In the genomic region with DNA sequence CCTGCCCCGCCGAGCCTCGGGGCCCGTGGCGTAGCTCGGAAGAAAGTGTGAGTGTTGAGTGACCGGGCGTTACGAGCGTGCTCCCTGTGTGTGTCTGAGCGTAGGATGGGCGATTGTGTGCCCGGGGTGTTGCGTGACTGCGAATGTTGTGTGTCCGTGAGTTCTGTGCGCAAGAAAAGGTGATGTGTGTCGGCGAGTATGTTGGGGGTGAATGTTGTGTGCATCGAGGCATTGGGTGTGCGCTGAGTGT, we compare ENCODE assay signal across 8 cellular contexts. TPM values are rescaled to one million over a fixed set of nuclear protein-coding genes. Genes with fewer than 3 reads are reported as not detected.
DNase-seq lines count a peak whose midpoint lies in the region; FAIRE-seq and TF ChIP-seq lines count a peak whose summit lies in the region.
"Had no signal": no experiment of that assay in that cellular context is flagged by ENCODE, and none has a peak within 500 bp of the region (broad histone marks: within the 10 kb centered on the region; RNA-seq: fewer than 3 reads in every experiment).

No MANE protein-coding gene starts in this region.

- H3T11ph ChIP-seq in H9 (ENCODE audit: low read length), result no peak overlapping the region

- H2BK12ac ChIP-seq in H9 (ENCODE audit: insufficient read length, low read depth, low read length), result no peak overlapping the region

- no peak overlapping the region for H2AFZ ChIP-seq in H9 (ENCODE audit: low read length)

- H3K56ac ChIP-seq in H9 (ENCODE audit: insufficient read length, low read depth, low read length), result no peak overlapping the region

- peaks cover 3 to 6% of the 10 kb centered on the region in 2 experiments; a peak in 4 of 5 replicates for H3K9me3 Mint-ChIP-seq in H9

- H3K4me2 ChIP-seq in H9 (ENCODE audit: insufficient read depth, insufficient read length, low read length), result peak overlapping the region; percentile 71

- no peak overlapping the region for H4K5ac ChIP-seq in H9 (ENCODE audit: insufficient read length, low read depth, low read length)

- TF ChIP-seq POLR2A in spleen (IDR thresholded peaks at IDR 0.05), result no peak

- H3K9me3 ChIP-seq in H9 (ENCODE audit: control insufficient read depth, low read depth, low read length), result no peaks in the 10 kb centered on the region
- H3K9me3 ChIP-seq in iPS DF 6.9 (ENCODE audit: control insufficient read depth, insufficient read depth, low read length), result no peaks in the 10 kb centered on the region
- H3K9me3 ChIP-seq in spleen, result no peaks in the 10 kb centered on the region

- H3K36me3 Mint-ChIP-seq in H9 (ENCODE audit: insufficient read depth in 1 of 3, low read depth in 3 of 3), result peaks cover 0 to 5% (median 0%) of the 10 kb centered on the region in 3 experiments; a peak in 2 of 7 replicates

- peak overlapping the region; percentile 59 for H3K14ac ChIP-seq in H9 (ENCODE audit: insufficient read depth, low read length)

- H3K4me1 ChIP-seq in H9 (ENCODE audit: insufficient read depth, low read length), result peaks cover 11% of the 10 kb centered on the region; the same call in 1 of the 2 replicates
- peaks cover 18% of the 10 kb centered on the region for H3K4me1 ChIP-seq in iPS DF 6.9 (ENCODE audit: control insufficient read depth, insufficient read depth, low read length)
- H3K4me1 ChIP-seq in spleen, result peaks cover 16 to 31% (median 26%) of the 10 kb centered on the region in 6 donors

- no CpG with 5 or more reads among the region's 21 CpGs for WGBS in H9 (ENCODE audit: extremely low coverage, insufficient read length, low lambda C conversion rate)
- WGBS in iPS DF 6.9 (ENCODE audit: insufficient coverage, insufficient read length), result no CpG with 5 or more reads among the region's 21 CpGs
- 2 to 4% (median 3%) methylated on average over 15 to 21 of the region's 21 CpGs for WGBS in spleen, 5 donors

- H3K79me2 ChIP-seq in H9 (ENCODE audit: insufficient read depth, low read length), result no peaks in the 10 kb centered on the region

- no peak for TF ChIP-seq CTCF in H9 (conservative IDR thresholded peaks at IDR 0.05)
- no peak for TF ChIP-seq CTCF in VCaP (conservative IDR thresholded peaks at IDR 0.05)
- TF ChIP-seq CTCF in spleen (IDR thresholded peaks at IDR 0.05 in 8 of 11, conservative IDR thresholded peaks at IDR 0.05 in 3 of 11), result no peak
- no peak for TF ChIP-seq CTCF in GM20000 (IDR thresholded peaks at IDR 0.05; ENCODE audit: extremely low read depth, missing control alignments)
- TF ChIP-seq CTCF in D721Med (IDR thresholded peaks at IDR 0.05; ENCODE audit: insufficient read depth, missing control alignments), result no peak

- H3K27me3 ChIP-seq in H9 (ENCODE audit: insufficient read depth, low read length) (peaks cover 15% of the 10 kb centered on the region; the same call in 1 of the 2 replicates), iPS DF 6.9 (ENCODE audit: control insufficient read depth, insufficient read depth, low read length) (peaks cover 13% of the 10 kb centered on the region; the same call in 1 of the 2 replicates), spleen (replicated peaks in 1 of 7) (peaks cover 0 to 81% (median 36%) of the 10 kb centered on the region in 7 donors)

- no peak overlapping the region for H3K4ac ChIP-seq in H9 (ENCODE audit: low read depth, low read length)

- no peak overlapping the region for H2AK5ac ChIP-seq in H9 (ENCODE audit: insufficient read length, low read length)

- no peak overlapping the region for H4K91ac ChIP-seq in H9 (ENCODE audit: insufficient read length, low read depth, low read length)

- no peak overlapping the region for H2BK20ac ChIP-seq in H9 (ENCODE audit: low read depth, low read length, poor library complexity, severe bottlenecking)

- peaks cover 52% of the 10 kb centered on the region for H3K27me3 Mint-ChIP-seq in H9 (ENCODE audit: low read depth)

- H2BK5ac ChIP-seq in H9 (ENCODE audit: insufficient read length, low read length), result no peak overlapping the region

- H3K4me3 Mint-ChIP-seq in H9, result peak overlapping the region; percentile 78 to 90

- H3K4me1 Mint-ChIP-seq in H9, result peaks cover 35 to 39% of the 10 kb centered on the region in 2 experiments

- no peaks in the 10 kb centered on the region for H3K36me3 ChIP-seq in iPS DF 6.9 (ENCODE audit: control insufficient read depth, insufficient read depth, low read length)
- H3K36me3 ChIP-seq in spleen, result no peaks in the 10 kb centered on the region

- H3K9ac ChIP-seq in H9 (ENCODE audit: extremely low read depth, insufficient read length, low read length), result peak overlapping the region; percentile 14

- no peak overlapping the region for H3K27ac ChIP-seq in H9 (ENCODE audit: insufficient read length, low read depth, low read length)
- H3K27ac ChIP-seq in VCaP, result peak overlapping the region; percentile 43; the same call in 1 of the 2 replicates
- no peak overlapping the region for H3K27ac ChIP-seq in iPS DF 6.9 (ENCODE audit: low read length)
- H3K27ac ChIP-seq in spleen, result peak overlapping the region in 1 of 8 donors; percentile 14

- H4K20me1 ChIP-seq in H9 (ENCODE audit: control insufficient read depth, insufficient read depth, insufficient read length), result no peaks in the 10 kb centered on the region

- no peak overlapping the region for H2BK15ac ChIP-seq in H9 (ENCODE audit: low read depth, low read length)

- no peak overlapping the region for H2BK120ac ChIP-seq in H9 (ENCODE audit: low read depth, low read length, poor library complexity, severe bottlenecking)

- no peaks in the 10 kb centered on the region for H3K79me1 ChIP-seq in H9 (ENCODE audit: insufficient read depth, low read depth, low read length, poor library complexity, severe bottlenecking)

- no peak overlapping the region for H3K23ac ChIP-seq in H9 (ENCODE audit: insufficient read length, low read depth, low read length)

- H4K8ac ChIP-seq in H9 (replicated peaks; ENCODE audit: insufficient read length, low read depth, low read length), result no peak overlapping the region

- peak overlapping the region; percentile 44 for H3K4me3 ChIP-seq in iPS DF 6.9 (ENCODE audit: low read length)
- peak overlapping the region; percentile 36 to 80 (median 57) for H3K4me3 ChIP-seq in spleen

- no peak for FAIRE-seq in D721Med (lab: Jason Lieb, UNC)
- FAIRE-seq: TTC549 had no signal

- H3K18ac ChIP-seq in H9 (ENCODE audit: insufficient read length, low read depth, low read length), result no peak overlapping the region

- intact Hi-C loops in spleen (cut with DNase I; ENCODE audit: low total_unique reads), result loop anchor here (5.0 to 10.0 kb wide), 2 partner anchors 1146 to 1478 kb away; no protein-coding TSS in a partner anchor

- peaks cover 14% of the 10 kb centered on the region for H3K23me2 ChIP-seq in H9 (ENCODE audit: insufficient read length, low read depth, low read length, poor library complexity, severe bottlenecking)

- H3K27ac Mint-ChIP-seq in H9, result no peak overlapping the region; a peak in 1 of 7 replicates

- DNase-seq in H9 (no peak), iPS DF 6.9 (ENCODE audit: low read depth, low spot score) (no peak), spleen (no peak), GM20000 (ENCODE audit: low spot score) (no peak), cerebellar nuclear complex (lab: John Stamatoyannopoulos, UW) (no peak), D721Med (ENCODE audit: insufficient read length, low spot score) (no peak)

RNA-seq across cellular contexts. Expression of gene PTPRU, which starts 0.3 kb away (rescaled TPM):
- total RNA-seq in H9 (2021) (45.0 and 45.5 TPM in 2 replicates), spleen (10 to 100 TPM in 2 of 7 donors, 1 to 10 TPM in 5; 4.3 to 10.8 (median 6.1) TPM)
- polyA plus RNA-seq in spleen, result 1 to 10 TPM in 2 of 3 donors, under 1 TPM in 1; 1.00 to 3.1 (median 1.7) TPM

RNA-seq across cellular contexts. Expression of gene MECR, which starts 5.9 kb away (rescaled TPM):
- total RNA-seq in H9 (2021), result 25.8 and 30.9 TPM in 2 replicates
- 10 to 100 TPM in 4 of 7 donors, 1 to 10 TPM in 3; 6.4 to 25.4 (median 12.9) TPM for total RNA-seq in spleen
- 10 to 100 TPM; 14.3 to 18.3 (median 17.8) TPM for polyA plus RNA-seq in spleen

RNA-seq across cellular contexts. Expression of gene SRSF4, which starts 55.0 kb away (rescaled TPM):
- total RNA-seq in H9 (2021) (89.8 and 90.6 TPM in 2 replicates), spleen (10 to 100 TPM; 77.6 to 94.7 (median 87.6) TPM)
- polyA plus RNA-seq in spleen, result 10 to 100 TPM; 36.9 to 66.4 (median 62.4) TPM
